Comparison of ENCODE assay signal across 20 cellular contexts in the genomic region with DNA sequence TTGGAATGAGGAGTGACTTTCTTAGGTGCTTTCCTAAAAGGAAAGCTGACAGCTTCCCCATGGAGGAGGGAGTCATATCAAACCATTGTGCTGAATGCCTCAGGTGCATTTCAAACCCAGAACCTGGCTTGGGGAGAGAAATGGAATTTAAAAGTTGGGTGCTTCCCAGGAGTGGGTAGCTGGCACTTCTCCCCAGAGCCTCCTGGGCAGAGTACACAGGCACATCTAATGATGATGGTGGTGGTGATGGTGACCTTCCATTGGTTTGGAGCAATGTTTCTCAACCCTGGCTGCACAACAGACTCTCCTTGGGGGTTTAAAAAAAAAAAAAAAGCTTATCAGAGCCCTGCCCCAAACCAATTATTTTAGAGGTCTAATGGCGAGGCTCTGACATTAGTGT. TPM values are rescaled to one million over a fixed set of nuclear protein-coding genes. Genes with fewer than 3 reads are reported as not detected.
DNase-seq lines count a peak whose midpoint lies in the region; ATAC-seq, FAIRE-seq and TF ChIP-seq lines count a peak whose summit lies in the region.
"Had no signal": no experiment of that assay in that cellular context is flagged by ENCODE, and none has a peak within 500 bp of the region (broad histone marks: within the 10 kb centered on the region; RNA-seq: fewer than 3 reads in every experiment).

No MANE protein-coding gene starts in this region.

- no peak overlapping the region for H3K9ac ChIP-seq in neural progenitor cell

- TF ChIP-seq POLR2A in transverse colon (IDR thresholded peaks at IDR 0.05): no peak

- H3K9me3 ChIP-seq in neural progenitor cell (ENCODE audit: low read depth) (no peaks in the 10 kb centered on the region), transverse colon (no peaks in the 10 kb centered on the region), OCI-LY7 (ENCODE audit: low read length) (no peaks in the 10 kb centered on the region)

- no peaks in the 10 kb centered on the region for H3K9me3 Mint-ChIP-seq in activated T-cell treated with anti-CD3 and anti-CD28 coated beads, Interleukin-2, amount 50 U/mL, for 24 hours
- H3K9me3 Mint-ChIP-seq in neural progenitor cell: no peaks in the 10 kb centered on the region

- no TSS peak for BruUV-seq in OCI-LY7 (replicated peaks; lab: Mats Ljungman, UMichigan)

- no peak for FAIRE-seq in D721Med (lab: Jason Lieb, UNC)

- no peak for ATAC-seq in HG02571 (IDR thresholded peaks at IDR 0.05; ENCODE audit: unreplicated experiment)
- ATAC-seq: sciatic nerve had no signal

- intact Hi-C loops in transverse colon (cut with DNase I; ENCODE audit: low total_unique reads) (no loop called here), OCI-LY7 (cut with micrococcal nuclease; ENCODE audit: unreplicated experiment) (no loop called here)

- H3K27ac ChIP-seq in neural progenitor cell (peak overlapping the region; percentile 36), transverse colon (peak overlapping the region; percentile 100), OCI-LY7 (ENCODE audit: low read depth, low read length, poor library complexity, severe bottlenecking) (no peak overlapping the region)
- H3K27ac ChIP-seq: HL-60 had no signal

- H3K27ac Mint-ChIP-seq in activated T-cell treated with anti-CD3 and anti-CD28 coated beads, Interleukin-2, amount 50 U/mL, for 24 hours: peak overlapping the region; percentile 89
- no peak overlapping the region for H3K27ac Mint-ChIP-seq in neural progenitor cell

- TF ChIP-seq CTCF in epithelial cell of esophagus (IDR thresholded peaks at IDR 0.05; ENCODE audit: insufficient read depth, low read depth, low read length, missing control alignments): no peak
- no peak for TF ChIP-seq CTCF in neural progenitor cell (IDR thresholded peaks at IDR 0.05)
- TF ChIP-seq CTCF in transverse colon (IDR thresholded peaks at IDR 0.05): no peak
- no peak for TF ChIP-seq CTCF in D721Med (IDR thresholded peaks at IDR 0.05; ENCODE audit: insufficient read depth, missing control alignments)
- TF ChIP-seq CTCF in OCI-LY7 (conservative IDR thresholded peaks at IDR 0.05; ENCODE audit: low read length): no peak

- H3K27me3 ChIP-seq in neural progenitor cell (peaks cover 2% of the 10 kb centered on the region), transverse colon (no peaks in the 10 kb centered on the region)

- 88% methylated on average over 1 of the region's 1 CpG; no CpG with 5 or more reads in 1 of the 2 donors for WGBS in transverse colon (ENCODE audit: low coverage in 1 of 2), 2 donors

- H3K27me3 Mint-ChIP-seq in activated T-cell treated with anti-CD3 and anti-CD28 coated beads, Interleukin-2, amount 50 U/mL, for 24 hours: no peaks in the 10 kb centered on the region
- H3K27me3 Mint-ChIP-seq in neural progenitor cell (ENCODE audit: insufficient read depth, low read depth): no peaks in the 10 kb centered on the region

- no peaks in the 10 kb centered on the region for H3K9me2 ChIP-seq in OCI-LY7 (ENCODE audit: insufficient read depth, low read length)

- peaks cover 15% of the 10 kb centered on the region for H3F3A ChIP-seq in neural progenitor cell (ENCODE audit: low read depth)

- H3K36me3 Mint-ChIP-seq in activated T-cell treated with anti-CD3 and anti-CD28 coated beads, Interleukin-2, amount 50 U/mL, for 24 hours (ENCODE audit: low read depth): no peaks in the 10 kb centered on the region
- H3K36me3 Mint-ChIP-seq in neural progenitor cell: peaks cover 2% of the 10 kb centered on the region

- H2AFZ ChIP-seq in neural progenitor cell (replicated peaks) (no peak overlapping the region), OCI-LY7 (ENCODE audit: low read length) (no peak overlapping the region)

- H3K4me3 ChIP-seq in epithelial cell of esophagus (ENCODE audit: low read length): peak overlapping the region; percentile 25
- H3K4me3 ChIP-seq in neural progenitor cell: no peak overlapping the region
- H3K4me3 ChIP-seq in transverse colon: no peak overlapping the region
- no peak overlapping the region for H3K4me3 ChIP-seq in OCI-LY7 (ENCODE audit: low read depth, low read length, poor library complexity, severe bottlenecking)

- in situ Hi-C loops in transverse colon (cut with MboI; ENCODE audit: low pct_ligation_motif_present in 1 of 4, low pct_unique_long_range_greater_than_20kb in 1 of 4, low sequenced_read_pairs in 3 of 4): loop anchor here in 2 of 4 donors (25.0 kb wide), 1 partner anchor 639 kb away; a partner anchor contains a TSS

- H3K4me2 ChIP-seq in neural progenitor cell (peak overlapping the region; percentile 54), OCI-LY7 (ENCODE audit: low read length) (no peak overlapping the region)

- no peak for TF ChIP-seq EP300 in transverse colon (IDR thresholded peaks at IDR 0.05; ENCODE audit: low read depth)

- H4K20me1 ChIP-seq in neural progenitor cell (ENCODE audit: low read depth) (peaks cover under 1% of the 10 kb centered on the region), OCI-LY7 (ENCODE audit: insufficient read depth, low read length) (no peaks in the 10 kb centered on the region)

- no peak overlapping the region for H3K4me3 Mint-ChIP-seq in activated T-cell treated with anti-CD3 and anti-CD28 coated beads, Interleukin-2, amount 50 U/mL, for 24 hours
- no peak overlapping the region for H3K4me3 Mint-ChIP-seq in neural progenitor cell

- H3K4me1 Mint-ChIP-seq in activated T-cell treated with anti-CD3 and anti-CD28 coated beads, Interleukin-2, amount 50 U/mL, for 24 hours (ENCODE audit: low read depth): peaks cover 85% of the 10 kb centered on the region
- peaks cover 20% of the 10 kb centered on the region for H3K4me1 Mint-ChIP-seq in neural progenitor cell

- POLR2A ChIA-PET in OCI-LY7 (lab: Charles Lee): interaction anchor here (1.3 kb wide), 1 partner anchor 13 kb away, joined by 4 read pairs; no protein-coding TSS in a partner anchor

- CTCF ChIA-PET in OCI-LY7 (lab: Charles Lee; ENCODE audit: unreplicated experiment): no interaction called here

- peaks cover 14% of the 10 kb centered on the region for H3K4me1 ChIP-seq in neural progenitor cell
- H3K4me1 ChIP-seq in transverse colon: peaks cover 52 to 82% (median 64%) of the 10 kb centered on the region in 4 donors
- H3K4me1 ChIP-seq in OCI-LY7 (ENCODE audit: insufficient read depth, low read length, poor library complexity, severe bottlenecking): no peaks in the 10 kb centered on the region

- no peaks in the 10 kb centered on the region for H3K79me2 ChIP-seq in neural progenitor cell (ENCODE audit: low read depth)
- H3K79me2 ChIP-seq in OCI-LY7 (ENCODE audit: insufficient read depth, low read depth, low read length): no peaks in the 10 kb centered on the region

- H3K36me3 ChIP-seq in neural progenitor cell (no peaks in the 10 kb centered on the region), transverse colon (peaks cover 0 to 32% (median 18%) of the 10 kb centered on the region in 4 donors), OCI-LY7 (ENCODE audit: insufficient read depth, low read length) (no peaks in the 10 kb centered on the region)

- DNase-seq in activated T-cell treated with anti-CD3 and anti-CD28 coated beads, Interleukin-2, amount 50 U/mL, for 24 hours: no peak
- DNase-seq in activated T-cell treated with anti-CD3 and anti-CD28 coated beads for 4 hours (no peak), epithelial cell of esophagus (ENCODE audit: low read depth) (no peak), neural progenitor cell (ENCODE audit: low spot score) (no peak), transverse colon (no peak), D721Med (ENCODE audit: insufficient read length, low spot score) (no peak), OCI-LY7 (ENCODE audit: low spot score) (no peak)
- DNase-seq: activated CD4-positive, CD25-positive, alpha-beta regulatory T cell treated with anti-CD3 and anti-CD28 coated beads, Interleukin-2, amount 50 U/mL, for 72 hours; activated gamma-delta T cell treated with Interleukin-2 at 50 U/mL for 16 hours; C1 segment of cervical spinal cord; cortex of kidney; DMS153; midbrain; NCI-H1930; NCI-H524; stimulated activated CD4-positive, alpha-beta T cell treated with anti-CD3 and anti-CD28 coated beads, Interleukin-2, amount 100 ng/mL, for 48 hours; T1000 had no signal

RNA-seq across cellular contexts. Expression of a gene that starts 8.3 kb away (rescaled TPM):
- 1.3 and 3.7 TPM in 2 replicates for total RNA-seq in neural progenitor cell (ENCODE audit: low replicate concordance)
- total RNA-seq in transverse colon: 100 to 1,000 TPM; 135 to 358 (median 233) TPM
- 0.03 and 0.35 TPM in 2 replicates for total RNA-seq in OCI-LY7 (2014; rRNA removed; shearing (Covaris generic))
- total RNA-seq in OCI-LY7 (2022): 0.39 and 1.0 TPM in 2 replicates

Comparison
In these comparisons a context has a peak if more than half of its experiments do, and no peak if none do; other contexts are left out.
1. RNA of a gene that starts 8.3 kb away (total RNA-seq): 135 to 358 TPM in transverse colon; 1.3 to 3.7 TPM in neural progenitor cell and 0.03 to 1.0 TPM in OCI-LY7; every median in the first group is over 10 times any median in the second.